In genomic region chr1:206967096-206967851, GRCh38 we compare ENCODE assay signal across 10 cellular contexts. TPM values are rescaled to one million over a fixed set of nuclear protein-coding genes. Genes with fewer than 3 reads are reported as not detected.
DNase-seq lines count a peak whose midpoint lies in the region; ATAC-seq and TF ChIP-seq lines count a peak whose summit lies in the region.
"Had no signal": no experiment of that assay in that cellular context is flagged by ENCODE, and none has a peak within 500 bp of the region (broad histone marks: within the 10 kb centered on the region; RNA-seq: fewer than 3 reads in every experiment).

No MANE protein-coding gene starts in this region.

- TF ChIP-seq CTCF in tibial artery (IDR thresholded peaks at IDR 0.05) (no peak), stomach (IDR thresholded peaks at IDR 0.05) (no peak)

- peaks cover 0 to 23% of the 10 kb centered on the region in 2 donors for H3K27me3 ChIP-seq in tibial artery
- peaks cover 0 to 15% (median 0%) of the 10 kb centered on the region in 3 donors for H3K27me3 ChIP-seq in stomach
- H3K27me3 ChIP-seq: right lobe of liver had no signal

- H3K27ac ChIP-seq in tibial artery (no peak overlapping the region), caudate nucleus (ENCODE audit: low read depth, low read length) (no peak overlapping the region), stomach (no peak overlapping the region)
- H3K27ac ChIP-seq: cardiac muscle cell had no signal

- H3K4me3 ChIP-seq in tibial artery (no peak overlapping the region), stomach (no peak overlapping the region)
- H3K4me3 ChIP-seq: cardiac muscle cell, right lobe of liver had no signal

- H3K9me3 Mint-ChIP-seq in activated naive CD4-positive, alpha-beta T cell treated with anti-CD3 and anti-CD28 coated beads for 36 hours = no peaks in the 10 kb centered on the region
- no peaks in the 10 kb centered on the region for H3K9me3 Mint-ChIP-seq in activated naive CD8-positive, alpha-beta T cell treated with anti-CD3 and anti-CD28 coated beads, Interleukin-2, amount 10 ng/mL, durations not matched to agents 7 days and 5 days

- no peak for DNase-seq in activated naive CD4-positive, alpha-beta T cell treated with anti-CD3 and anti-CD28 coated beads for 36 hours
- no peak for DNase-seq in activated naive CD4-positive, alpha-beta T cell treated with anti-CD3 and anti-CD28 coated beads, Interleukin-2, amount 50 U/mL, for 16 hours
- no peak for DNase-seq in activated naive CD8-positive, alpha-beta T cell treated with anti-CD3 and anti-CD28 coated beads, Interleukin-2, amount 10 ng/mL, durations not matched to agents 7 days and 5 days
- no peak for DNase-seq in stimulated activated naive CD8-positive, alpha-beta T cell treated with anti-CD3 and anti-CD28 coated beads, Interleukin-15, Interleukin-2, amounts not matched to agents 100 U/mL and 50 U/mL, for 24 hours
- DNase-seq in tibial artery (no peak), caudate nucleus (lab: John Stamatoyannopoulos, UW) (no peak), stomach (no peak)
- DNase-seq: right lobe of liver had no signal

- H3K36me3 ChIP-seq in tibial artery (no peaks in the 10 kb centered on the region), stomach (no peaks in the 10 kb centered on the region)
- H3K36me3 ChIP-seq: cardiac muscle cell, right lobe of liver had no signal

- H3K9me3 ChIP-seq in tibial artery = no peaks in the 10 kb centered on the region
- H3K9me3 ChIP-seq in stomach = no peaks in the 10 kb centered on the region
- H3K9me3 ChIP-seq: right lobe of liver had no signal

- H3K4me1 Mint-ChIP-seq in activated naive CD4-positive, alpha-beta T cell treated with anti-CD3 and anti-CD28 coated beads for 36 hours (ENCODE audit: low read depth) = peaks cover 27% of the 10 kb centered on the region
- peaks cover 43% of the 10 kb centered on the region for H3K4me1 Mint-ChIP-seq in activated naive CD8-positive, alpha-beta T cell treated with anti-CD3 and anti-CD28 coated beads, Interleukin-2, amount 10 ng/mL, durations not matched to agents 7 days and 5 days

- no peak overlapping the region for H3K4me3 Mint-ChIP-seq in activated naive CD4-positive, alpha-beta T cell treated with anti-CD3 and anti-CD28 coated beads for 36 hours
- H3K4me3 Mint-ChIP-seq in activated naive CD8-positive, alpha-beta T cell treated with anti-CD3 and anti-CD28 coated beads, Interleukin-2, amount 10 ng/mL, durations not matched to agents 7 days and 5 days = peak overlapping the region; percentile 78

- no peaks in the 10 kb centered on the region for H3K36me3 Mint-ChIP-seq in activated naive CD4-positive, alpha-beta T cell treated with anti-CD3 and anti-CD28 coated beads for 36 hours (ENCODE audit: low read depth)
- H3K36me3 Mint-ChIP-seq in activated naive CD8-positive, alpha-beta T cell treated with anti-CD3 and anti-CD28 coated beads, Interleukin-2, amount 10 ng/mL, durations not matched to agents 7 days and 5 days = no peaks in the 10 kb centered on the region

- intact Hi-C loops in activated naive CD4-positive, alpha-beta T cell treated with anti-CD3 and anti-CD28 coated beads for 36 hours (cut with micrococcal nuclease) = no loop called here
- intact Hi-C loops in tibial artery (cut with DNase I; ENCODE audit: low total_unique reads) = no loop called here
- intact Hi-C loops in stomach (cut with DNase I; ENCODE audit: low total_unique reads) = no loop called here

- peak overlapping the region; percentile 16 for H3K27ac Mint-ChIP-seq in activated naive CD4-positive, alpha-beta T cell treated with anti-CD3 and anti-CD28 coated beads for 36 hours
- peak overlapping the region; percentile 80 for H3K27ac Mint-ChIP-seq in activated naive CD8-positive, alpha-beta T cell treated with anti-CD3 and anti-CD28 coated beads, Interleukin-2, amount 10 ng/mL, durations not matched to agents 7 days and 5 days

- POLR2A ChIA-PET in activated naive CD8-positive, alpha-beta T cell treated with anti-CD3 and anti-CD28 coated beads, Interleukin-2, amount 10 ng/mL, durations not matched to agents 7 days and 5 days (lab: Charles Lee) = no interaction called here

- TF ChIP-seq EP300 in stomach (IDR thresholded peaks at IDR 0.05) = no peak

- H3K4me1 ChIP-seq in tibial artery = no peaks in the 10 kb centered on the region
- H3K4me1 ChIP-seq in stomach = peaks cover 4 to 31% (median 10%) of the 10 kb centered on the region in 4 donors

- CTCF ChIA-PET in activated naive CD4-positive, alpha-beta T cell treated with anti-CD3 and anti-CD28 coated beads for 36 hours (lab: Charles Lee) = interaction anchor here (0.6 to 1.4 kb wide), 3 partner anchors 14 to 157 kb away, joined by 3 to 5 read pairs (median 3); no protein-coding TSS in a partner anchor

- peak; percentile 71 for ATAC-seq in HG03378 (IDR thresholded peaks at IDR 0.05; ENCODE audit: unreplicated experiment)
- peak; percentile 59 for ATAC-seq in activated naive CD8-positive, alpha-beta T cell treated with anti-CD3 and anti-CD28 coated beads, Interleukin-2, amount 10 ng/mL, durations not matched to agents 7 days and 5 days (ENCODE audit: low read depth)
- ATAC-seq in stimulated activated naive CD8-positive, alpha-beta T cell treated with anti-CD3 and anti-CD28 coated beads, Interleukin-15, Interleukin-2, amounts not matched to agents 100 U/mL and 50 U/mL, for 24 hours = peak; percentile 13

- 46 to 60% (median 50%) methylated on average over 8 of the region's 8 CpGs for WGBS in stomach, 5 donors

- H3K27me3 Mint-ChIP-seq in activated naive CD4-positive, alpha-beta T cell treated with anti-CD3 and anti-CD28 coated beads for 36 hours (ENCODE audit: low read depth) = no peaks in the 10 kb centered on the region
- peaks cover 26% of the 10 kb centered on the region for H3K27me3 Mint-ChIP-seq in activated naive CD8-positive, alpha-beta T cell treated with anti-CD3 and anti-CD28 coated beads, Interleukin-2, amount 10 ng/mL, durations not matched to agents 7 days and 5 days

- TF ChIP-seq POLR2A in stomach (IDR thresholded peaks at IDR 0.05) = no peak

RNA-seq across cellular contexts. Expression of gene FCAMR, which starts 3.0 kb away (rescaled TPM):
- not detected for total RNA-seq in activated naive CD4-positive, alpha-beta T cell treated with anti-CD3 and anti-CD28 coated beads for 36 hours
- total RNA-seq in activated naive CD8-positive, alpha-beta T cell treated with anti-CD3 and anti-CD28 coated beads, Interleukin-2, amount 10 ng/mL, durations not matched to agents 7 days and 5 days = under 1 TPM in 1 of 2 experiments, not detected in 1; 0.22 TPM
- total RNA-seq in stomach = under 1 TPM in 2 of 5 donors, not detected in 3; 0.37 to 0.58 TPM
- polyA plus RNA-seq in stomach = under 1 TPM in 1 of 3 donors, not detected in 2; 0.30 TPM
- total RNA-seq: cardiac muscle cell had no signal
- polyA plus RNA-seq: cardiac muscle cell had no signal

RNA-seq across cellular contexts. Expression of gene PIGR, which starts 21.0 kb away (rescaled TPM):
- under 1 TPM in 1 of 2 experiments, not detected in 1; 0.10 TPM for total RNA-seq in activated naive CD4-positive, alpha-beta T cell treated with anti-CD3 and anti-CD28 coated beads for 36 hours
- not detected for total RNA-seq in activated naive CD8-positive, alpha-beta T cell treated with anti-CD3 and anti-CD28 coated beads, Interleukin-2, amount 10 ng/mL, durations not matched to agents 7 days and 5 days
- 1,000 to 10,000 TPM in 2 of 5 donors, 100 to 1,000 TPM in 2, 10 to 100 TPM in 1; 72.7 to 3,112 (median 316) TPM for total RNA-seq in stomach
- 100 to 1,000 TPM in 2 of 3 donors, 1 to 10 TPM in 1; 6.3 to 176 (median 150) TPM for polyA plus RNA-seq in stomach
- total RNA-seq: cardiac muscle cell had no signal
- polyA plus RNA-seq: cardiac muscle cell had no signal

RNA-seq across cellular contexts. Expression of gene FCMR, which starts 45.5 kb away (rescaled TPM):
- 10 to 100 TPM; 49.6 to 52.1 TPM for total RNA-seq in activated naive CD4-positive, alpha-beta T cell treated with anti-CD3 and anti-CD28 coated beads for 36 hours
- total RNA-seq in activated naive CD8-positive, alpha-beta T cell treated with anti-CD3 and anti-CD28 coated beads, Interleukin-2, amount 10 ng/mL, durations not matched to agents 7 days and 5 days = 100 to 1,000 TPM; 145 to 159 TPM
- 1 to 10 TPM in 3 of 5 donors, not detected in 2; 4.5 to 6.6 (median 5.2) TPM for total RNA-seq in stomach
- polyA plus RNA-seq in stomach = 1 to 10 TPM; 3.3 to 6.7 (median 3.7) TPM
- total RNA-seq: cardiac muscle cell had no signal
- polyA plus RNA-seq: cardiac muscle cell had no signal

Comparison
In these comparisons a context has a peak if more than half of its experiments do, and no peak if none do; other contexts are left out.
1. ATAC-seq: peak in every context shown above with its lines; median percentile 71 in HG03378; 59 in activated naive CD8-positive, alpha-beta T cell treated with anti-CD3 and anti-CD28 coated beads, Interleukin-2, amount 10 ng/mL, durations not matched to agents 7 days and 5 days; 13 in stimulated activated naive CD8-positive, alpha-beta T cell treated with anti-CD3 and anti-CD28 coated beads, Interleukin-15, Interleukin-2, amounts not matched to agents 100 U/mL and 50 U/mL, for 24 hours.
2. RNA of gene PIGR, which starts 21.0 kb away (total RNA-seq): 72.7 to 3,112 TPM in stomach; 0.10 TPM in activated naive CD4-positive, alpha-beta T cell treated with anti-CD3 and anti-CD28 coated beads for 36 hours and not detected in activated naive CD8-positive, alpha-beta T cell treated with anti-CD3 and anti-CD28 coated beads, Interleukin-2, amount 10 ng/mL, durations not matched to agents 7 days and 5 days; every median in the first group is over 10 times any median in the second.
3. RNA of gene FCMR, which starts 45.5 kb away (total RNA-seq): 145 to 159 TPM in activated naive CD8-positive, alpha-beta T cell treated with anti-CD3 and anti-CD28 coated beads, Interleukin-2, amount 10 ng/mL, durations not matched to agents 7 days and 5 days and 49.6 to 52.1 TPM in activated naive CD4-positive, alpha-beta T cell treated with anti-CD3 and anti-CD28 coated beads for 36 hours; 4.5 to 6.6 TPM in stomach; every median in the first group is over 4 times any median in the second.